Comparison of ENCODE assay signal across 8 cellular contexts in the genomic region with DNA sequence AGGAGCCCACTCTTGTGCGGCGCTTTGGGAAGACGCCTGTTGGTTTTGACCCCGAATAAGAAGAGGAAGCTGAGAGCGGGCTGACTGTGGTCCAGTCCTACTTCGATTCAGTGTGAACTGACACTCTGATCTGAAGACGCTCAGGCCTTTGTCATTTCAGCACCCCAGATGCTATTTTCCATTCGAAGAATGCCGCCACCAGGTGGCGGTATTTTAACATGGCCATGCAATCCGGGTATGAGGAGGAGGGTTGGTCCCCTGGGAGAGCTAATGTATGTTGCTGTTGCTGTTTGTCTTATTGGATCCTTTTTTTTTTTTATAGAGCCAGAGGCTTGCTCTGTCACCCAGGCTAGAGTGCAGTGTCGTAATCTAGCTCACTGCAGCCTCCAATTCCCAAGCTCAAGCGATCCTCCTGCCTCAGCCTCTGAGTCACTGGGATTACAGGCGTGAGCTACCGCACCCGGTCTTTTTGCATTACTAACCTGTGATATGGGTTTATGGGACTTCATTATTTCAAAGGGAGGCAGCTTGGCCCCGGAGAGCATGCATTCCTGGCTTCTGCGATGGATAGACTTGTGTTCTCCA. TPM values are rescaled to one million over a fixed set of nuclear protein-coding genes. Genes with fewer than 3 reads are reported as not detected.
DNase-seq lines count a peak whose midpoint lies in the region; ATAC-seq and TF ChIP-seq lines count a peak whose summit lies in the region.

No MANE protein-coding gene starts in this region.

- peak; percentile 82 for TF ChIP-seq CTCF in OCI-LY1 (IDR thresholded peaks at IDR 0.05; ENCODE audit: low read length)
- peak; percentile 90 for TF ChIP-seq CTCF in epithelial cell of proximal tubule (conservative IDR thresholded peaks at IDR 0.05; ENCODE audit: low read depth, low read length)

- H3K4me3 ChIP-seq in CD4-positive, CD25-positive, alpha-beta regulatory T cell (ENCODE audit: low read depth, low read length): peak overlapping the region; percentile 80
- H3K4me3 ChIP-seq in OCI-LY1 (ENCODE audit: low read depth, low read length, poor library complexity, severe bottlenecking) (peak overlapping the region; percentile 88), epithelial cell of proximal tubule (ENCODE audit: low read depth, low read length) (peak overlapping the region; percentile 93), mucosa of stomach (ENCODE audit: low read length) (peak overlapping the region; percentile 85)

- H3K27me3 Mint-ChIP-seq in CD4-positive, CD25-positive, alpha-beta regulatory T cell: peaks cover 4% of the 10 kb centered on the region

- ATAC-seq in CD4-positive, CD25-positive, alpha-beta regulatory T cell (ENCODE audit: low read depth in 2 of 2): peak; percentile 20
- ATAC-seq in GM21360 (IDR thresholded peaks at IDR 0.05; ENCODE audit: unreplicated experiment): peak; percentile 31

- H3K4me1 Mint-ChIP-seq in CD4-positive, CD25-positive, alpha-beta regulatory T cell: peaks cover 0 to 45% (median 22%) of the 10 kb centered on the region in 4 donors

- peak overlapping the region; percentile 97 to 98 (median 98) for H3K27ac Mint-ChIP-seq in CD4-positive, CD25-positive, alpha-beta regulatory T cell

- no peaks in the 10 kb centered on the region for H3K27me3 ChIP-seq in CD4-positive, CD25-positive, alpha-beta regulatory T cell (ENCODE audit: control insufficient read depth, insufficient read depth, low read length)
- H3K27me3 ChIP-seq in OCI-LY1 (ENCODE audit: insufficient read depth, low read length) (no peaks in the 10 kb centered on the region), mucosa of stomach (ENCODE audit: control insufficient read depth, insufficient read depth, low read length) (no peaks in the 10 kb centered on the region)

- peak; percentile 75 to 90 (median 83) for DNase-seq in CD4-positive, CD25-positive, alpha-beta regulatory T cell
- DNase-seq in HuH-7 (ENCODE audit: low spot score) (peak; percentile 79), activated T-cell treated with anti-CD3 and anti-CD28 coated beads for 1 hour (ENCODE audit: low read depth) (peak; percentile 85), epithelial cell of proximal tubule (ENCODE audit: low read depth) (no peak)
- peak; percentile 92 for DNase-seq in stimulated activated CD8-positive, alpha-beta memory T cell treated with anti-CD3 and anti-CD28 coated beads, Interleukin-4, amount 100 ng/mL, for 48 hours

- H2AFZ ChIP-seq in OCI-LY1 (ENCODE audit: low read length): no peak overlapping the region

- H3K4me3 Mint-ChIP-seq in CD4-positive, CD25-positive, alpha-beta regulatory T cell: peak overlapping the region; percentile 85 to 96 (median 93)

- H3K36me3 ChIP-seq in CD4-positive, CD25-positive, alpha-beta regulatory T cell (ENCODE audit: control insufficient read depth, insufficient read depth, low read length): peaks cover 12% of the 10 kb centered on the region
- H3K36me3 ChIP-seq in OCI-LY1 (ENCODE audit: insufficient read depth, low read length): peaks cover 24% of the 10 kb centered on the region
- peaks cover 4% of the 10 kb centered on the region for H3K36me3 ChIP-seq in mucosa of stomach (ENCODE audit: control insufficient read depth, insufficient read depth, low read length)

- H3K4me1 ChIP-seq in CD4-positive, CD25-positive, alpha-beta regulatory T cell (ENCODE audit: control insufficient read depth, insufficient read depth, low read length, poor library complexity, severe bottlenecking): peaks cover 18% of the 10 kb centered on the region
- peaks cover 24% of the 10 kb centered on the region for H3K4me1 ChIP-seq in OCI-LY1 (ENCODE audit: insufficient read depth, low read length, severe bottlenecking)
- peaks cover 9% of the 10 kb centered on the region for H3K4me1 ChIP-seq in mucosa of stomach (ENCODE audit: control insufficient read depth, insufficient read depth, low read length)

- no peaks in the 10 kb centered on the region for H3F3A ChIP-seq in OCI-LY1 (ENCODE audit: insufficient read depth, low read length)

- peaks cover 5% of the 10 kb centered on the region for H3K36me3 Mint-ChIP-seq in CD4-positive, CD25-positive, alpha-beta regulatory T cell

- peak overlapping the region; percentile 96 for H3K27ac ChIP-seq in CD4-positive, CD25-positive, alpha-beta regulatory T cell (ENCODE audit: insufficient read depth, low read length, poor library complexity, severe bottlenecking)
- peak overlapping the region; percentile 83 for H3K27ac ChIP-seq in OCI-LY1 (ENCODE audit: low read depth, low read length, poor library complexity, severe bottlenecking)

- no peaks in the 10 kb centered on the region for H3K9me3 ChIP-seq in CD4-positive, CD25-positive, alpha-beta regulatory T cell (ENCODE audit: control insufficient read depth in 2 of 2, low read length in 2 of 2)
- no peaks in the 10 kb centered on the region for H3K9me3 ChIP-seq in OCI-LY1 (ENCODE audit: low read length)
- no peaks in the 10 kb centered on the region for H3K9me3 ChIP-seq in mucosa of stomach (ENCODE audit: control insufficient read depth, low read length)

- no peaks in the 10 kb centered on the region for H3K9me3 Mint-ChIP-seq in CD4-positive, CD25-positive, alpha-beta regulatory T cell

- H3K4me2 ChIP-seq in OCI-LY1 (ENCODE audit: low read length): peak overlapping the region; percentile 93

- H3K9ac ChIP-seq in OCI-LY1 (ENCODE audit: low read length) (peak overlapping the region; percentile 79), mucosa of stomach (ENCODE audit: low read length) (peak overlapping the region; percentile 98)

- H4K20me1 ChIP-seq in OCI-LY1 (ENCODE audit: insufficient read depth, low read length): no peaks in the 10 kb centered on the region

- peaks cover 4% of the 10 kb centered on the region; the same call in 1 of the 2 replicates for H3K79me2 ChIP-seq in OCI-LY1 (ENCODE audit: insufficient read depth, low read length)

- H3K9me2 ChIP-seq in OCI-LY1 (ENCODE audit: low read depth, low read length): no peaks in the 10 kb centered on the region

RNA-seq across cellular contexts. Expression of a gene that starts 0.8 kb away (rescaled TPM):
- 72.5 TPM for total RNA-seq in CD4-positive, CD25-positive, alpha-beta regulatory T cell
- polyA plus RNA-seq in CD4-positive, CD25-positive, alpha-beta regulatory T cell: 10 to 100 TPM; 14.0 to 16.5 (median 15.0) TPM
- total RNA-seq in epithelial cell of proximal tubule: 39.0 and 108 TPM in 2 replicates

RNA-seq across cellular contexts. Expression of a gene that starts 18.3 kb away (rescaled TPM):
- total RNA-seq in CD4-positive, CD25-positive, alpha-beta regulatory T cell: not detected
- not detected for polyA plus RNA-seq in CD4-positive, CD25-positive, alpha-beta regulatory T cell
- total RNA-seq in epithelial cell of proximal tubule: 12.4 and 42.8 TPM in 2 replicates

RNA-seq across cellular contexts. Expression of a gene that starts 24.1 kb away (rescaled TPM):
- 12.1 TPM for total RNA-seq in CD4-positive, CD25-positive, alpha-beta regulatory T cell
- 10 to 100 TPM; 14.3 to 22.1 (median 17.2) TPM for polyA plus RNA-seq in CD4-positive, CD25-positive, alpha-beta regulatory T cell
- total RNA-seq in epithelial cell of proximal tubule: 29.1 and 34.2 TPM in 2 replicates

RNA-seq across cellular contexts. Expression of a gene that starts 29.6 kb away (rescaled TPM):
- 1.1 TPM for total RNA-seq in CD4-positive, CD25-positive, alpha-beta regulatory T cell
- polyA plus RNA-seq in CD4-positive, CD25-positive, alpha-beta regulatory T cell: not detected
- 1.6 and 16.8 TPM in 2 replicates for total RNA-seq in epithelial cell of proximal tubule

RNA-seq across cellular contexts. Expression of a gene that starts 40.6 kb away (rescaled TPM):
- 93.4 TPM for total RNA-seq in CD4-positive, CD25-positive, alpha-beta regulatory T cell
- polyA plus RNA-seq in CD4-positive, CD25-positive, alpha-beta regulatory T cell: 1 to 10 TPM; 1.7 to 3.7 (median 2.6) TPM
- total RNA-seq in epithelial cell of proximal tubule: 7.6 and 14.6 TPM in 2 replicates

Comparison
In these comparisons a context has a peak if more than half of its experiments do, and no peak if none do; other contexts are left out.
1. RNA of a gene that starts 18.3 kb away (total RNA-seq): 12.4 to 42.8 TPM in epithelial cell of proximal tubule; not detected in CD4-positive, CD25-positive, alpha-beta regulatory T cell (single experiment); every median in the first group is over 10 times any median in the second.
2. Peak in every context shown above with its lines, with median percentiles within 50 percentile points of each other: H3K4me3 ChIP-seq.